Comparison of ENCODE assay signal across 15 cellular contexts in the genomic region with DNA sequence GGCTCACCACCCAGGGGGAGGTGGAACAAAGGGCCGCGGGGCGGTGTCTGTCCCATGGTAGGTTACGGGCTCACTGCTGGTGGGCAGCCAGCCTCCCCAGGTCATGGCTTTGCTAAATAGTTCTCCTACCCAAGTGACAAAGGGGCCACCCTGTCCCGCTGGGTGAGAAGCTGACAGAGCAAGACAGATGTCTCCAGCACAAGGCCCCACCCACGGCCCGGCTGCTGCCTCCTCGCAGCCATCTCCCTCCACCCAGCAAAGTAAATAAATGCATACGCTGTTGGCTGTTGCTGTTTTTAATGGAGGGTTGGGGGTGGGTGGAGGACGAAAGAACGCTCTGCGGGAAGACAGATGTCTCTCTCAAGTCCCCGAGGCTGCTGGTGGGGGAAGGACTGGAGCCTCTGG. TPM values are rescaled to one million over a fixed set of nuclear protein-coding genes. Genes with fewer than 3 reads are reported as not detected.
A peak's percentile ranks its signal among the peaks of the same experiment; 100 is the strongest.
DNase-seq lines count a peak whose midpoint lies in the region; ATAC-seq and TF ChIP-seq lines count a peak whose summit lies in the region.
"Had no signal": no experiment of that assay in that cellular context is flagged by ENCODE, and none has a peak within 500 bp of the region (broad histone marks: within the 10 kb centered on the region; RNA-seq: fewer than 3 reads in every experiment).

No MANE protein-coding gene starts in this region.

- no peak for TF ChIP-seq CTCF in right lobe of liver (IDR thresholded peaks at IDR 0.05)

- H3K79me2 ChIP-seq in mesendoderm (ENCODE audit: control insufficient read depth, insufficient read depth, low read length): no peaks in the 10 kb centered on the region

- H3K27me3 ChIP-seq in mesendoderm (ENCODE audit: insufficient read depth, low read length, poor library complexity) (no peaks in the 10 kb centered on the region), right lobe of liver (no peaks in the 10 kb centered on the region)
- H3K27me3 ChIP-seq: dorsolateral prefrontal cortex, upper lobe of left lung had no signal

- no peak overlapping the region for H2AK5ac ChIP-seq in mesendoderm (ENCODE audit: low read length)

- WGBS in mesendoderm (ENCODE audit: extremely low coverage, insufficient coverage, low lambda C conversion rate): no CpG with 5 or more reads among the region's 13 CpGs
- 90% methylated on average over 6 of the region's 13 CpGs for WGBS in right lobe of liver (ENCODE audit: insufficient coverage, low coverage, low lambda C conversion rate, missing lambda C conversion rate)

- no peak overlapping the region for H3K9ac ChIP-seq in mesendoderm (ENCODE audit: low read length)

- H3K36me3 ChIP-seq in mesendoderm (ENCODE audit: control insufficient read depth, insufficient read depth, low read length) (peaks cover 2% of the 10 kb centered on the region), right lobe of liver (no peaks in the 10 kb centered on the region)
- H3K36me3 ChIP-seq: upper lobe of left lung had no signal

- H3K9me3 ChIP-seq in right lobe of liver: no peaks in the 10 kb centered on the region
- H3K9me3 ChIP-seq: upper lobe of left lung had no signal

- no peak overlapping the region for H4K8ac ChIP-seq in mesendoderm (ENCODE audit: low read depth, low read length)

- intact Hi-C loops in right lobe of liver (cut with DNase I): no loop called here

- TF ChIP-seq POLR2A in right lobe of liver (IDR thresholded peaks at IDR 0.05): no peak

- no peak overlapping the region for H2BK120ac ChIP-seq in mesendoderm (ENCODE audit: low read depth, low read length)

- H3K27ac ChIP-seq in mesendoderm (ENCODE audit: low read depth, low read length) (no peak overlapping the region), right lobe of liver (no peak overlapping the region)
- H3K27ac ChIP-seq: HL-60, upper lobe of left lung had no signal

- no peaks in the 10 kb centered on the region for H3K79me1 ChIP-seq in mesendoderm (ENCODE audit: low read length)

- H3K4me3 ChIP-seq in mesendoderm (ENCODE audit: low read length) (no peak overlapping the region), right lobe of liver (no peak overlapping the region)
- H3K4me3 ChIP-seq: dorsolateral prefrontal cortex, upper lobe of left lung had no signal

- H3K56ac ChIP-seq in mesendoderm (ENCODE audit: low read length): no peak overlapping the region

- H3K4me1 ChIP-seq in mesendoderm (ENCODE audit: control insufficient read depth, low read depth, low read length) (peaks cover 2% of the 10 kb centered on the region), right lobe of liver (no peaks in the 10 kb centered on the region)
- H3K4me1 ChIP-seq: upper lobe of left lung had no signal

- no peak overlapping the region for H2BK15ac ChIP-seq in mesendoderm (replicated peaks; ENCODE audit: low read depth)

- H3K23ac ChIP-seq in mesendoderm (ENCODE audit: low read length): peak overlapping the region; percentile 45

- H2BK5ac ChIP-seq in mesendoderm (ENCODE audit: low read length): no peak overlapping the region

- ATAC-seq in right lobe of liver (no peak), GM19397 (IDR thresholded peaks at IDR 0.05; ENCODE audit: unreplicated experiment) (no peak)

- H3K4ac ChIP-seq in mesendoderm (ENCODE audit: low read depth, low read length): no peak overlapping the region

- no peak overlapping the region for H3K18ac ChIP-seq in mesendoderm (ENCODE audit: low read length)

- no peak overlapping the region for H3K4me2 ChIP-seq in mesendoderm (ENCODE audit: low read length)

- DNase-seq in COLO668 (lab: John Stamatoyannopoulos, UW; ENCODE audit: unreplicated experiment) (peak; percentile 95), NCI-H146 treated with DMSO at 0.1 percent for 48 hours (lab: John Stamatoyannopoulos, UW; ENCODE audit: unreplicated experiment) (peak; percentile 39), NCI-H748 treated with DMSO at 0.1 percent for 48 hours (lab: John Stamatoyannopoulos, UW) (peak; percentile 40), mesendoderm (no peak), NCI-H226 (no peak), right lobe of liver (no peak), nucleus accumbens (lab: John Stamatoyannopoulos, UW) (no peak)
- DNase-seq: HCEC 1CT, immature natural killer cell had no signal

- no peak overlapping the region for H4K5ac ChIP-seq in mesendoderm (ENCODE audit: low read length)

RNA-seq across cellular contexts. Expression of a gene that starts 9.1 kb away (rescaled TPM):
- 0.87 TPM for polyA plus RNA-seq in mesendoderm (2013, experiment 1 of 2)
- polyA plus RNA-seq in mesendoderm (2013, experiment 2 of 2): 0.88 TPM
- total RNA-seq in right lobe of liver: 10 to 100 TPM in 1 of 6 experiments, 1 to 10 TPM in 5; 1.5 to 34.6 (median 6.6) TPM

RNA-seq across cellular contexts. Expression of a gene that starts 26.0 kb away (rescaled TPM):
- polyA plus RNA-seq in mesendoderm (2013, experiment 1 of 2): 0.27 TPM
- 0.20 TPM for polyA plus RNA-seq in mesendoderm (2013, experiment 2 of 2)
- not detected for total RNA-seq in right lobe of liver
- total RNA-seq: dorsolateral prefrontal cortex, posterior vena cava, SK-MEL-5, upper lobe of left lung had no signal
- polyA plus RNA-seq: immature natural killer cell had no signal

RNA-seq across cellular contexts. Expression of a gene that starts 34.2 kb away (rescaled TPM):
- polyA plus RNA-seq in mesendoderm (2013, experiment 1 of 2): 54.8 TPM
- 54.8 TPM for polyA plus RNA-seq in mesendoderm (2013, experiment 2 of 2)
- 10 to 100 TPM; 15.9 to 28.5 (median 20.4) TPM for total RNA-seq in right lobe of liver

Comparison
In these comparisons a context has a peak if more than half of its experiments do, and no peak if none do; other contexts are left out.
1. DNase-seq: peak in COLO668 (single experiment), NCI-H146 treated with DMSO at 0.1 percent for 48 hours (single experiment) and NCI-H748 treated with DMSO at 0.1 percent for 48 hours (single experiment); none in mesendoderm (single experiment), NCI-H226 (single experiment), right lobe of liver (0 of 3) and nucleus accumbens (0 of 56).